In the genomic region with DNA sequence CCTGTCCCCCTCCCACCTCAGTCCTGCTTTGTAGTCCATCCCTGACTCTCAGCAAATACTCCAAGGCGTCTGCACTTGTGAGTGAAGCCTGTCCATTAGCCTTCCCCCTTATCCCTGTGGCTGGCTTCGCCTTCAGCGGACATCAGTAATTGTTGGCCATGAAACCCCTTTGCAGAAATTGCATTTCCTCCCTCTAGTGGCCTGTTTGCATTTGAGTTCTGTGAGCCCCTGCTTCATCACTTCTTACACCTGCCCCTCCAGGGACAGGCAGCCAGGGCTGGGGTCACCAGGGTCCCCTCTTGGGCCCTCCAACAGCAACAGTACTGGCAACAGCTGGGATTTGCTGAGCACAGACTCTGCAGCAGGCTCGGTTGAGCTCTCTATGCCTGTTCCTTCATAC, we compare ENCODE assay signal across 15 cellular contexts. TPM values are rescaled to one million over a fixed set of nuclear protein-coding genes. Genes with fewer than 3 reads are reported as not detected.
DNase-seq lines count a peak whose midpoint lies in the region; ATAC-seq and TF ChIP-seq lines count a peak whose summit lies in the region.
"Had no signal": no experiment of that assay in that cellular context is flagged by ENCODE, and none has a peak within 500 bp of the region (broad histone marks: within the 10 kb centered on the region; RNA-seq: fewer than 3 reads in every experiment).

No MANE protein-coding gene starts in this region.

- no peak overlapping the region for H3K27ac Mint-ChIP-seq in HFFc6
- H3K27ac Mint-ChIP-seq in chondrocyte (ENCODE audit: unreplicated experiment): no peak overlapping the region
- peak overlapping the region; percentile 23 for H3K27ac Mint-ChIP-seq in nephron progenitor cell

- no peak for DNase-seq in AG10803 (ENCODE audit: low read depth)
- DNase-seq in HFFc6: no peak
- no peak for DNase-seq in chondrocyte (ENCODE audit: low spot score)
- no peak for DNase-seq in nephron progenitor cell
- DNase-seq in NOMO-1 (lab: John Stamatoyannopoulos, UW; ENCODE audit: unreplicated experiment in 2 of 2): no peak
- no peak for DNase-seq in activated CD8-positive, alpha-beta memory T cell treated with anti-CD3 and anti-CD28 coated beads, Interleukin-2, amount 50 U/mL, for 4 hours
- DNase-seq: activated CD4-positive, alpha-beta T cell treated with anti-CD3 and anti-CD28 coated beads for 4 hours; body of pancreas; HCEC 1CT; NCI-H1694; NCI-H69; stimulated activated CD4-positive, alpha-beta T cell treated with anti-CD3 and anti-CD28 coated beads, Interleukin-12 subunit alpha, Interleukin-12 subunit beta, amount 100 ng/mL, for 4 hours had no signal

- no peak overlapping the region for H3K4me3 ChIP-seq in AG10803 (ENCODE audit: low read length)
- H3K4me3 ChIP-seq: body of pancreas had no signal

- TF ChIP-seq CTCF in AG10803 (conservative IDR thresholded peaks at IDR 0.05; ENCODE audit: low read length): peak; percentile 18
- peak; percentile 68 for TF ChIP-seq CTCF in HFFc6 (IDR thresholded peaks at IDR 0.05)
- TF ChIP-seq CTCF in chondrocyte (IDR thresholded peaks at IDR 0.05): peak; percentile 52
- TF ChIP-seq CTCF in nephron progenitor cell (IDR thresholded peaks at IDR 0.05): peak; percentile 31

- H3K36me3 Mint-ChIP-seq in HFFc6 (ENCODE audit: low read depth) (peaks cover 26% of the 10 kb centered on the region), chondrocyte (ENCODE audit: low read depth) (peaks cover 4% of the 10 kb centered on the region), nephron progenitor cell (ENCODE audit: low read depth) (peaks cover 4% of the 10 kb centered on the region)

- peaks cover 5% of the 10 kb centered on the region; the same call in 1 of the 2 replicates for H3K4me1 Mint-ChIP-seq in HFFc6 (ENCODE audit: low read depth)
- H3K4me1 Mint-ChIP-seq in chondrocyte (ENCODE audit: low read depth): no peaks in the 10 kb centered on the region
- H3K4me1 Mint-ChIP-seq in nephron progenitor cell: peaks cover 17% of the 10 kb centered on the region

- H3K4me3 Mint-ChIP-seq in HFFc6: no peak overlapping the region
- no peak overlapping the region for H3K4me3 Mint-ChIP-seq in chondrocyte (ENCODE audit: unreplicated experiment)
- H3K4me3 Mint-ChIP-seq in nephron progenitor cell: no peak overlapping the region
- H3K4me3 Mint-ChIP-seq: CD14-positive monocyte had no signal

- ATAC-seq in HG02884 (IDR thresholded peaks at IDR 0.05; ENCODE audit: unreplicated experiment): no peak
- no peak for ATAC-seq in esophagus mucosa
- ATAC-seq: body of pancreas had no signal

- peaks cover 11% of the 10 kb centered on the region for H3K9me3 Mint-ChIP-seq in HFFc6
- H3K9me3 Mint-ChIP-seq in chondrocyte (ENCODE audit: low read depth): peaks cover 6% of the 10 kb centered on the region
- H3K9me3 Mint-ChIP-seq in nephron progenitor cell: peaks cover 28% of the 10 kb centered on the region

- H3K27me3 Mint-ChIP-seq in HFFc6 (ENCODE audit: insufficient read depth): no peaks in the 10 kb centered on the region; the same call in 1 of the 2 replicates
- no peaks in the 10 kb centered on the region for H3K27me3 Mint-ChIP-seq in chondrocyte (ENCODE audit: low read depth)
- peaks cover 45% of the 10 kb centered on the region for H3K27me3 Mint-ChIP-seq in nephron progenitor cell (ENCODE audit: low read depth, poor library complexity)

RNA-seq across cellular contexts. Expression of a gene that starts 9.0 kb away (rescaled TPM):
- total RNA-seq in HFFc6 (2021; fragmentation: NEBNext Ultra II Directional; extraction: Animal tissue kit (Norgen Biotek cat#: 25700)): 10 to 100 TPM; 11.4 to 14.8 (median 13.5) TPM
- total RNA-seq in chondrocyte (6.0 to 11.3 TPM (median 10.1 TPM) in 3 replicates), esophagus mucosa (14.2 TPM)

RNA-seq across cellular contexts. Expression of a gene that starts 30.5 kb away (rescaled TPM):
- 1 to 10 TPM in 5 of 6 experiments, under 1 TPM in 1; 1.00 to 2.5 (median 1.9) TPM for total RNA-seq in HFFc6 (2021; fragmentation: NEBNext Ultra II Directional; extraction: Animal tissue kit (Norgen Biotek cat#: 25700))
- total RNA-seq in chondrocyte (0.51 to 0.55 TPM in 2 of 3 replicates, not detected in the other), esophagus mucosa (15.7 TPM)

Comparison
In these comparisons a context has a peak if more than half of its experiments do, and no peak if none do; other contexts are left out.
1. CTCF ChIP-seq: peak in every context shown above with its lines; median percentile 68 in HFFc6; 52 in chondrocyte; 31 in nephron progenitor cell; 18 in AG10803.